Comparison of ENCODE assay signal across 16 cellular contexts in the genomic region with DNA sequence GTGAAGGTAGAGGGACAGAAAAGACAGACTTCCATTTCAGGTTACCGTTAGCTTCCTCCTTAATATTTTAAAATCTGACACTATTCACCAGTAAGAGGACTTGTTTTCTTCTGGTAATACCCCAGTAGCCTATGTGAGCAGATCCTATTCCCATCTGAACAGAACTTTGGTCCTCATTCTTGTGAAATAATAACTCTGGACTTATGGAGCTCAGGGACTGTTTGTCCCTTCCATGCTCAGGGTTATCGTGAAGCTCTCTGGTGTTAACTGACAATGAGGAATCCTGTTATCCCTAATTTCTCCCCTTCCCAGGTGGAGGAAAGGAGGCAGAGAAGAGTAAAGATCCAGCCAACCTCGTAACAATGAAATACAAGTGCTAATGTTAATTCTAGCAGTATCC. TPM values are rescaled to one million over a fixed set of nuclear protein-coding genes. Genes with fewer than 3 reads are reported as not detected.
DNase-seq lines count a peak whose midpoint lies in the region; ATAC-seq and TF ChIP-seq lines count a peak whose summit lies in the region.
"Had no signal": no experiment of that assay in that cellular context is flagged by ENCODE, and none has a peak within 500 bp of the region (broad histone marks: within the 10 kb centered on the region; RNA-seq: fewer than 3 reads in every experiment).

No MANE protein-coding gene starts in this region.

- H2BK15ac ChIP-seq in IMR-90 (ENCODE audit: low read depth, low read length) (peak overlapping the region; percentile 4; the same call in 1 of the 3 replicates), neuronal stem cell (ENCODE audit: low read length) (no peak overlapping the region)

- dilution Hi-C loops in IMR-90 (cut with HindIII; ENCODE audit: low sequenced_read_pairs, unreplicated experiment), result no loop called here

- peak overlapping the region; percentile 15 for H2BK120ac ChIP-seq in IMR-90 (ENCODE audit: low read depth, low read length)
- no peak overlapping the region for H2BK120ac ChIP-seq in neuronal stem cell (ENCODE audit: low read depth, low read length)

- peak overlapping the region; percentile 61; the same call in 1 of the 2 replicates for H2BK20ac ChIP-seq in IMR-90 (ENCODE audit: low read depth, low read length)

- H2BK12ac ChIP-seq in neuronal stem cell (ENCODE audit: low read length), result no peak overlapping the region

- no peak overlapping the region for H2AK9ac ChIP-seq in IMR-90 (replicated peaks; ENCODE audit: low read depth, low read length, poor library complexity)

- intact Hi-C loops in left ventricle myocardium inferior (cut with micrococcal nuclease) (no loop called here), Right ventricle myocardium inferior (cut with DNase I) (loop anchor here (2.0 kb wide), 1 partner anchor 47 kb away; a partner anchor contains a TSS), Caco-2 (cut with micrococcal nuclease; ENCODE audit: unreplicated experiment) (no loop called here), IMR-90 (cut with micrococcal nuclease) (no loop called here)

- TF ChIP-seq CTCF in left ventricle myocardium inferior (IDR thresholded peaks at IDR 0.05; ENCODE audit: borderline replicate concordance) (no peak), Caco-2 (IDR thresholded peaks at IDR 0.05; ENCODE audit: insufficient read depth in 1 of 2, low read depth in 1 of 2, low read length in 1 of 2, severe bottlenecking in 1 of 2, unreplicated experiment in 1 of 2) (no peak), IMR-90 (conservative IDR thresholded peaks at IDR 0.05; ENCODE audit: low read depth, low read length) (no peak), GM20000 (IDR thresholded peaks at IDR 0.05; ENCODE audit: extremely low read depth, missing control alignments) (no peak)

- WGBS in IMR-90 (ENCODE audit: extremely low coverage in 2 of 2, insufficient read length in 1 of 2), 2 experiments, result no CpG with 5 or more reads among the region's 3 CpGs
- no CpG with 5 or more reads among the region's 3 CpGs for WGBS in neuronal stem cell (ENCODE audit: extremely low coverage in 2 of 2, insufficient read length in 2 of 2, insufficient replicate concordance in 1 of 2), 2 donors

- no peak overlapping the region for H3K4me3 Mint-ChIP-seq in Caco-2 (ENCODE audit: unreplicated experiment)
- H3K4me3 Mint-ChIP-seq: CD4-positive, alpha-beta memory T cell; GM23338 had no signal

- H4K20me1 ChIP-seq in IMR-90 (ENCODE audit: insufficient read depth, low read length), result no peaks in the 10 kb centered on the region

- POLR2A ChIA-PET in Caco-2 (lab: Charles Lee) (interaction anchor here (2.0 kb wide), 1 partner anchor 47 kb away, joined by 5 read pairs; a partner anchor contains a TSS), IMR-90 (lab: Charles Lee; ENCODE audit: unreplicated experiment) (no interaction called here)

- H3K4me2 ChIP-seq in IMR-90 (ENCODE audit: low read depth, low read length) (no peak overlapping the region), neuronal stem cell (ENCODE audit: insufficient read depth, low read length, poor library complexity, severe bottlenecking) (no peak overlapping the region)
- H3K4me2 ChIP-seq: GM23338 had no signal

- H4K5ac ChIP-seq in IMR-90 (ENCODE audit: low read depth, low read length), result no peak overlapping the region

- no peaks in the 10 kb centered on the region for H3K36me3 Mint-ChIP-seq in Caco-2 (ENCODE audit: insufficient read depth, unreplicated experiment)
- H3K36me3 Mint-ChIP-seq: CD4-positive, alpha-beta memory T cell had no signal

- peak overlapping the region; percentile 35; the same call in 1 of the 2 replicates for H3K18ac ChIP-seq in IMR-90 (ENCODE audit: low read depth, low read length)
- peak overlapping the region; percentile 41 for H3K18ac ChIP-seq in neuronal stem cell (ENCODE audit: low read length)

- peaks cover 2% of the 10 kb centered on the region; the same call in 1 of the 2 replicates for H3K9me1 ChIP-seq in IMR-90 (ENCODE audit: insufficient read depth, low read length)

- H4K91ac ChIP-seq in IMR-90 (ENCODE audit: insufficient read depth, low read depth, low read length) (0 out of 2 replicates have a peak overlapping the region, but pooled peaks have one; percentile 6), neuronal stem cell (ENCODE audit: low read depth, low read length, poor library complexity) (no peak overlapping the region)

- H3K4me1 ChIP-seq in left ventricle myocardium inferior (peaks cover 68% of the 10 kb centered on the region), Caco-2 (peaks cover 19% of the 10 kb centered on the region), IMR-90 (ENCODE audit: control insufficient read depth, insufficient read depth, low read length) (peaks cover 15% of the 10 kb centered on the region), neuronal stem cell (ENCODE audit: control insufficient read depth in 2 of 2, insufficient read depth in 1 of 2, low read depth in 1 of 2, low read length in 2 of 2) (peaks cover 0 to 6% of the 10 kb centered on the region in 2 donors)

- H3K36me3 ChIP-seq in left ventricle myocardium inferior (no peaks in the 10 kb centered on the region), Caco-2 (ENCODE audit: control insufficient read depth, insufficient read depth, low read length) (no peaks in the 10 kb centered on the region), IMR-90 (ENCODE audit: control insufficient read depth, insufficient read depth, low read length) (no peaks in the 10 kb centered on the region), neuronal stem cell (replicated peaks in 1 of 2; ENCODE audit: control insufficient read depth in 2 of 2, insufficient read depth in 2 of 2, low read length in 2 of 2) (no peaks in the 10 kb centered on the region)
- H3K36me3 ChIP-seq: BE2C had no signal

- no peaks in the 10 kb centered on the region for H3K79me1 ChIP-seq in IMR-90 (ENCODE audit: low read depth in 1 of 2, low read length in 2 of 2)
- no peaks in the 10 kb centered on the region for H3K79me1 ChIP-seq in neuronal stem cell (ENCODE audit: low read depth, low read length)

- BruUV-seq in Caco-2 (replicated peaks; lab: Mats Ljungman, UMichigan) (no TSS peak), IMR-90 (replicated peaks; lab: Mats Ljungman, UMichigan) (no TSS peak)

- H3K9me3 Mint-ChIP-seq in Caco-2 (ENCODE audit: unreplicated experiment), result no peaks in the 10 kb centered on the region
- H3K9me3 Mint-ChIP-seq: GM23338 had no signal

- peak overlapping the region; percentile 35; the same call in 1 of the 2 replicates for H3K14ac ChIP-seq in IMR-90 (replicated peaks; ENCODE audit: low read depth, low read length)
- no peak overlapping the region for H3K14ac ChIP-seq in neuronal stem cell (ENCODE audit: low read length)

- TF ChIP-seq RAD21 in IMR-90 (IDR thresholded peaks at IDR 0.05; ENCODE audit: low read length), result no peak

- in situ Hi-C loops in IMR-90 (cut with MboI; ENCODE audit: low sequenced_read_pairs), result no loop called here

- peak overlapping the region; percentile 42 for H3K27ac Mint-ChIP-seq in Caco-2 (ENCODE audit: unreplicated experiment)
- H3K27ac Mint-ChIP-seq: CD4-positive, alpha-beta memory T cell; GM23338 had no signal

- ATAC-seq in Right ventricle myocardium inferior, result no peak
- ATAC-seq in IMR-90 (ENCODE audit: low read depth), result no peak
- no peak for ATAC-seq in HG03469 (IDR thresholded peaks at IDR 0.05; ENCODE audit: unreplicated experiment)
- ATAC-seq: GM23338 had no signal

- no peaks in the 10 kb centered on the region for H3K9me3 ChIP-seq in left ventricle myocardium inferior (replicated peaks)
- H3K9me3 ChIP-seq in Caco-2, result no peaks in the 10 kb centered on the region
- H3K9me3 ChIP-seq in IMR-90 (ENCODE audit: control insufficient read depth, insufficient read depth, low read length), result no peaks in the 10 kb centered on the region
- H3K9me3 ChIP-seq in neuronal stem cell (replicated peaks in 1 of 2; ENCODE audit: control insufficient read depth in 2 of 2, insufficient read depth in 1 of 2, low read depth in 1 of 2, low read length in 2 of 2), result no peaks in the 10 kb centered on the region
- H3K9me3 ChIP-seq: BE2C had no signal

- H2AK5ac ChIP-seq in IMR-90 (ENCODE audit: low read depth, low read length) (peak overlapping the region; percentile 47; the same call in 1 of the 2 replicates), neuronal stem cell (ENCODE audit: low read depth, low read length) (no peak overlapping the region)

- peak overlapping the region; percentile 76 for H3K27ac ChIP-seq in left ventricle myocardium inferior (replicated peaks)
- no peak overlapping the region for H3K27ac ChIP-seq in IMR-90 (ENCODE audit: insufficient read depth, low read length)
- no peak overlapping the region for H3K27ac ChIP-seq in neuronal stem cell (replicated peaks; ENCODE audit: low read length)
- H3K27ac ChIP-seq: C4-2B had no signal

- H3K23ac ChIP-seq in IMR-90 (ENCODE audit: low read depth, low read length) (0 out of 2 replicates have a peak overlapping the region, but pooled peaks have one; percentile 5), neuronal stem cell (ENCODE audit: low read depth, low read length, poor library complexity) (no peak overlapping the region)

- no peaks in the 10 kb centered on the region for H3K27me3 Mint-ChIP-seq in Caco-2 (ENCODE audit: insufficient read depth, unreplicated experiment)

- H3K27me3 ChIP-seq in left ventricle myocardium inferior (ENCODE audit: low read depth) (no peaks in the 10 kb centered on the region), Caco-2 (replicated peaks; ENCODE audit: control insufficient read depth, insufficient read depth, low read length) (no peaks in the 10 kb centered on the region), IMR-90 (ENCODE audit: control insufficient read depth, insufficient read depth, low read length) (no peaks in the 10 kb centered on the region), neuronal stem cell (ENCODE audit: control insufficient read depth in 3 of 3, insufficient read depth in 3 of 3, low read depth in 1 of 3, low read length in 3 of 3) (peaks cover 0 to 4% (median 0%) of the 10 kb centered on the region in 3 experiments)
- H3K27me3 ChIP-seq: BE2C had no signal

- no peak overlapping the region for H3K4ac ChIP-seq in IMR-90 (ENCODE audit: low read depth, low read length)
- H3K4ac ChIP-seq in neuronal stem cell (ENCODE audit: low read length), result no peak overlapping the region

- H2AFZ ChIP-seq in IMR-90 (replicated peaks; ENCODE audit: low read length, poor library complexity) (no peak overlapping the region), neuronal stem cell (ENCODE audit: low read length) (no peak overlapping the region)
- H2AFZ ChIP-seq: GM23338 had no signal

- CTCF ChIA-PET in Caco-2 (lab: Charles Lee), result interaction anchor here (1.9 kb wide), 1 partner anchor 56 kb away, joined by 9 read pairs; no protein-coding TSS in a partner anchor
- CTCF ChIA-PET in IMR-90 (lab: Yijun Ruan, JAX), result no interaction called here

- H4K8ac ChIP-seq in IMR-90 (ENCODE audit: low read depth in 2 of 2, low read length in 2 of 2) (peak overlapping the region in 1 of 2 experiments; percentile 27; a peak in 1 of 4 replicates), neuronal stem cell (ENCODE audit: low read depth, low read length) (no peak overlapping the region)

- H3K4me1 Mint-ChIP-seq in Caco-2 (ENCODE audit: low read depth, unreplicated experiment), result peaks cover 9% of the 10 kb centered on the region
- H3K4me1 Mint-ChIP-seq: CD4-positive, alpha-beta memory T cell; GM23338 had no signal

- H3K4me3 ChIP-seq in left ventricle myocardium inferior (peak overlapping the region; percentile 62), Caco-2 (ENCODE audit: low read depth, low read length) (no peak overlapping the region), IMR-90 (ENCODE audit: insufficient read depth, low read depth, low read length) (no peak overlapping the region), neuronal stem cell (ENCODE audit: low read length in 2 of 2) (no peak overlapping the region)
- H3K4me3 ChIP-seq: GM23338 had no signal

- no peak overlapping the region for H2BK5ac ChIP-seq in IMR-90 (ENCODE audit: low read depth, low read length, poor library complexity, severe bottlenecking)
- H2BK5ac ChIP-seq in neuronal stem cell (ENCODE audit: low read length), result no peak overlapping the region

- DNase-seq in left ventricle myocardium inferior, result no peak
- no peak for DNase-seq in Right ventricle myocardium inferior (ENCODE audit: missing footprints)
- DNase-seq in Caco-2, result no peak
- DNase-seq in IMR-90, result no peak
- no peak for DNase-seq in neuronal stem cell (ENCODE audit: low spot score)
- no peak for DNase-seq in GM20000 (ENCODE audit: low spot score)
- DNase-seq in NCI-H2029 (lab: John Stamatoyannopoulos, UW), result no peak
- DNase-seq: BE2C; CD4-positive, alpha-beta memory T cell; DMS153; DMS79 treated with DMSO at 0.1 percent for 48 hours; GDM1; H7 had no signal

- H3K56ac ChIP-seq in IMR-90 (ENCODE audit: extremely low read depth, insufficient read depth, low read length), result no peak overlapping the region

- TF ChIP-seq POLR2A in IMR-90 (IDR thresholded peaks at IDR 0.05; ENCODE audit: low read depth, low read length), result no peak

- H3K9ac ChIP-seq in IMR-90 (ENCODE audit: low read depth, low read length), result no peak overlapping the region
- no peak overlapping the region for H3K9ac ChIP-seq in neuronal stem cell (ENCODE audit: low read depth, low read length, poor library complexity)

RNA-seq across cellular contexts. Expression of a gene that starts 47.0 kb away (rescaled TPM):
- total RNA-seq in left ventricle myocardium inferior (2,047 TPM), Right ventricle myocardium inferior (2,249 TPM), Caco-2 (2022) (75.7 and 97.4 TPM in 2 replicates), IMR-90 (2012; rRNA removed) (10.8 and 19.4 TPM in 2 replicates)
- 7.4 and 8.0 TPM in 2 replicates for polyA plus RNA-seq in IMR-90 (2012; rRNA removed)
- polyA plus RNA-seq in IMR-90 (2012; cell fraction: cytosol; rRNA removed), result 1.1 and 2.0 TPM in 2 replicates
- polyA plus RNA-seq in IMR-90 (2012; cell fraction: nucleus; rRNA removed; ENCODE audit: low replicate concordance), result 1.7 and 5.4 TPM in 2 replicates
- 13.6 TPM for polyA plus RNA-seq in neuronal stem cell (2013, experiment 1 of 2)
- 13.9 TPM for polyA plus RNA-seq in neuronal stem cell (2013, experiment 2 of 2)
- total RNA-seq: CD4-positive, alpha-beta memory T cell; GM23338 had no signal
- polyA plus RNA-seq: CD4-positive, alpha-beta memory T cell had no signal

Comparison
In these comparisons a context has a peak if more than half of its experiments do, and no peak if none do; other contexts are left out.
1. RNA of a gene that starts 47.0 kb away (total RNA-seq): 2,249 TPM in Right ventricle myocardium inferior (single experiment) and 2,047 TPM in left ventricle myocardium inferior (single experiment); 75.7 to 97.4 TPM in Caco-2 and 10.8 to 19.4 TPM in IMR-90; every median in the first group is over 10 times any median in the second.